ENCODE assay signal across 10 cellular contexts in genomic region chr1:22660716-22661241, GRCh38. TPM values are rescaled to one million over a fixed set of nuclear protein-coding genes. Genes with fewer than 3 reads are reported as not detected.
"Had no signal": no experiment of that assay in that cellular context is flagged by ENCODE, and none has a peak within 500 bp of the region (broad histone marks: within the 10 kb centered on the region; RNA-seq: fewer than 3 reads in every experiment).

No MANE protein-coding gene starts in this region.

- H3K27ac ChIP-seq: GM23248 had no signal

- H3K4me1 Mint-ChIP-seq: IgD-negative memory B cell had no signal

- H3K9ac ChIP-seq: GM23248 had no signal

- H3K4me3 Mint-ChIP-seq: IgD-negative memory B cell had no signal

- DNase-seq: GM23248, GOT3, H7, KG1 had no signal

- H3K27ac Mint-ChIP-seq: IgD-negative memory B cell had no signal

- H3K36me3 ChIP-seq: HAP-1 had no signal

- H3K4me1 ChIP-seq: HAP-1 had no signal

- H2AFZ ChIP-seq: GM23248 had no signal

- ATAC-seq: HCT116 had no signal

- H3K9me3 ChIP-seq: HAP-1 had no signal

- FAIRE-seq: HTR-8/SVneo had no signal

- H3K36me3 Mint-ChIP-seq: IgD-negative memory B cell had no signal

- H3K4me3 ChIP-seq: GM23248, HAP-1 had no signal

RNA-seq across cellular contexts. Expression of gene C1QB, which starts 7.7 kb away (rescaled TPM):
- total RNA-seq: GM23248, H4, H7, HT-29 had no signal
- polyA plus RNA-seq: GM23248, IgD-negative memory B cell had no signal

RNA-seq across cellular contexts. Expression of gene C1QC, which starts 17.3 kb away (rescaled TPM):
- total RNA-seq: GM23248, H4, H7, HT-29 had no signal
- polyA plus RNA-seq: GM23248, IgD-negative memory B cell had no signal

RNA-seq across cellular contexts. Expression of gene C1QA, which starts 24.4 kb away (rescaled TPM):
- total RNA-seq: GM23248, H4, H7, HT-29 had no signal
- polyA plus RNA-seq: GM23248, IgD-negative memory B cell had no signal

RNA-seq across cellular contexts. Expression of gene EPHB2, which starts 49.9 kb away (rescaled TPM):
- polyA plus RNA-seq: IgD-negative memory B cell had no signal
